In genomic region chrY:13705197-13705596, GRCh38 we compare ENCODE assay signal across 11 cellular contexts. TPM values are rescaled to one million over a fixed set of nuclear protein-coding genes. Genes with fewer than 3 reads are reported as not detected.
DNase-seq lines count a peak whose midpoint lies in the region; ATAC-seq and TF ChIP-seq lines count a peak whose summit lies in the region.
"Had no signal": no experiment of that assay in that cellular context is flagged by ENCODE, and none has a peak within 500 bp of the region (broad histone marks: within the 10 kb centered on the region; RNA-seq: fewer than 3 reads in every experiment).

No MANE protein-coding gene starts in this region.

- H3K27me3 ChIP-seq in mammary epithelial cell (ENCODE audit: insufficient read depth, low read length), result no peaks in the 10 kb centered on the region
- H3K27me3 ChIP-seq: transverse colon had no signal

- H3K4me1 Mint-ChIP-seq in activated naive CD8-positive, alpha-beta T cell treated with anti-CD3 and anti-CD28 coated beads for 36 hours, result peaks cover 10% of the 10 kb centered on the region

- in situ Hi-C loops in mammary epithelial cell (cut with MboI; ENCODE audit: low sequenced_read_pairs in 2 of 2), result no loop called here

- peak overlapping the region; percentile 79 for H3K4me3 Mint-ChIP-seq in activated naive CD8-positive, alpha-beta T cell treated with anti-CD3 and anti-CD28 coated beads for 36 hours

- H3K9me3 ChIP-seq in mesodermal cell (ENCODE audit: control insufficient read depth, low read length), result no peaks in the 10 kb centered on the region
- no peaks in the 10 kb centered on the region for H3K9me3 ChIP-seq in mammary epithelial cell (replicated peaks; ENCODE audit: insufficient read depth, low read length)
- H3K9me3 ChIP-seq: transverse colon had no signal

- H3K36me3 ChIP-seq in mesodermal cell (ENCODE audit: control insufficient read depth, insufficient read depth, low read length) (no peaks in the 10 kb centered on the region), mammary epithelial cell (ENCODE audit: insufficient read depth, low read length) (no peaks in the 10 kb centered on the region)
- H3K36me3 ChIP-seq: transverse colon had no signal

- H2AFZ ChIP-seq in mammary epithelial cell (ENCODE audit: low read depth, low read length), result no peak overlapping the region

- H3K36me3 Mint-ChIP-seq in activated naive CD8-positive, alpha-beta T cell treated with anti-CD3 and anti-CD28 coated beads for 36 hours, result peaks cover 3% of the 10 kb centered on the region

- no peak for ATAC-seq in HG03460 (IDR thresholded peaks at IDR 0.05; ENCODE audit: unreplicated experiment)

- H3K27ac ChIP-seq in mesodermal cell (ENCODE audit: low read depth, low read length, severe bottlenecking) (peak overlapping the region; percentile 98), mammary epithelial cell (ENCODE audit: insufficient read depth, low read depth, low read length) (no peak overlapping the region)

- dilution Hi-C loops in mammary epithelial cell (cut with HindIII; ENCODE audit: low sequenced_read_pairs), result no loop called here

- peak overlapping the region; percentile 49 for H3K4me3 ChIP-seq in mesodermal cell (ENCODE audit: extremely low read depth, insufficient read depth, low read length, poor library complexity, severe bottlenecking)
- no peak overlapping the region for H3K4me3 ChIP-seq in mammary epithelial cell (replicated peaks in 1 of 3; ENCODE audit: insufficient read depth in 1 of 3, low read depth in 2 of 3, low read length in 3 of 3)

- DNase-seq in AG20443 (ENCODE audit: low spot score), result peak; percentile 7
- DNase-seq in GM20000 (ENCODE audit: low spot score), result peak; percentile 2
- DNase-seq in activated naive CD8-positive, alpha-beta T cell treated with anti-CD3 and anti-CD28 coated beads for 36 hours, result no peak
- no peak for DNase-seq in mammary epithelial cell
- no peak for DNase-seq in HPDE6-E6E7 (ENCODE audit: extremely low spot score)
- no peak for DNase-seq in stimulated activated CD4-positive, alpha-beta T cell treated with anti-CD3 and anti-CD28 coated beads, Interleukin-12 subunit alpha, Interleukin-12 subunit beta, amount 100 ng/mL, for 4 hours
- DNase-seq: islet precursor cell, transverse colon had no signal

- H3K27me3 Mint-ChIP-seq in activated naive CD8-positive, alpha-beta T cell treated with anti-CD3 and anti-CD28 coated beads for 36 hours, result no peaks in the 10 kb centered on the region

- 8% methylated on average over 2 of the region's 8 CpGs; no CpG with 5 or more reads in 1 of the 2 experiments for WGBS in mesodermal cell (ENCODE audit: insufficient coverage in 2 of 2), 2 experiments
- WGBS in mammary epithelial cell (ENCODE audit: low coverage, missing lambda C conversion rate), result no CpG with 5 or more reads among the region's 8 CpGs

- H4K20me1 ChIP-seq in mammary epithelial cell (ENCODE audit: insufficient read depth, low read length), result no peaks in the 10 kb centered on the region

- TF ChIP-seq CTCF in GM20000 (IDR thresholded peaks at IDR 0.05; ENCODE audit: extremely low read depth, missing control alignments) (no peak), mammary epithelial cell (conservative IDR thresholded peaks at IDR 0.05 in 1 of 2, IDR thresholded peaks at IDR 0.05 in 1 of 2; ENCODE audit: extremely low read depth in 1 of 2, insufficient read depth in 1 of 2, low read depth in 1 of 2, low read length in 2 of 2) (no peak)

- intact Hi-C loops in mammary epithelial cell (cut with micrococcal nuclease), result no loop called here

- no peaks in the 10 kb centered on the region for H3K79me2 ChIP-seq in mammary epithelial cell (ENCODE audit: insufficient read depth, low read length)

- H3K27ac Mint-ChIP-seq in activated naive CD8-positive, alpha-beta T cell treated with anti-CD3 and anti-CD28 coated beads for 36 hours, result peak overlapping the region; percentile 39

- H3K4me1 ChIP-seq in mesodermal cell (ENCODE audit: control insufficient read depth, insufficient read depth, low read length, poor library complexity, severe bottlenecking) (no peaks in the 10 kb centered on the region), mammary epithelial cell (ENCODE audit: insufficient read depth, low read length) (no peaks in the 10 kb centered on the region)

- no peak overlapping the region for H3K4me2 ChIP-seq in mammary epithelial cell (ENCODE audit: insufficient read depth, low read depth, low read length)

- CTCF ChIA-PET in mammary epithelial cell (lab: Charles Lee; ENCODE audit: low non-redundant PET), result no interaction called here

- no TSS peak for BruUV-seq in mammary epithelial cell (replicated peaks; lab: Mats Ljungman, UMichigan)

- H3K9ac ChIP-seq in mammary epithelial cell (ENCODE audit: insufficient read depth, low read length), result no peak overlapping the region

- H3K9me3 Mint-ChIP-seq in activated naive CD8-positive, alpha-beta T cell treated with anti-CD3 and anti-CD28 coated beads for 36 hours, result no peaks in the 10 kb centered on the region

RNA-seq across cellular contexts. Expression of gene TMSB4Y, which starts 1.5 kb away (rescaled TPM):
- total RNA-seq in activated naive CD8-positive, alpha-beta T cell treated with anti-CD3 and anti-CD28 coated beads for 36 hours, result 1 to 10 TPM; 2.2 TPM
- 1.7 TPM for polyA plus RNA-seq in mesodermal cell (2013, experiment 1 of 2)
- polyA plus RNA-seq in mesodermal cell (2013, experiment 2 of 2), result 2.1 TPM
- total RNA-seq in mammary epithelial cell, result not detected
- polyA plus RNA-seq in mammary epithelial cell, result not detected
- polyA minus RNA-seq in mammary epithelial cell, result not detected
- total RNA-seq: RPMI7951 had no signal

Comparison
In these comparisons a context has a peak if more than half of its experiments do, and no peak if none do; other contexts are left out.
1. DNase-seq: peak in AG20443 (single experiment) and GM20000 (single experiment); none in activated naive CD8-positive, alpha-beta T cell treated with anti-CD3 and anti-CD28 coated beads for 36 hours (single experiment), mammary epithelial cell (single experiment), HPDE6-E6E7 (single experiment) and stimulated activated CD4-positive, alpha-beta T cell treated with anti-CD3 and anti-CD28 coated beads, Interleukin-12 subunit alpha, Interleukin-12 subunit beta, amount 100 ng/mL, for 4 hours (single experiment).